ENCODE assay signal across 8 cellular contexts in genomic region chr6:4334158-4334740, GRCh38.
A peak's percentile ranks its signal among the peaks of the same experiment; 100 is the strongest.
DNase-seq lines count a peak whose midpoint lies in the region; ATAC-seq, FAIRE-seq and TF ChIP-seq lines count a peak whose summit lies in the region.
"Not testable (repeated sequence)": the region's sequence is repeated elsewhere in the genome, so short reads cannot be mapped to it uniquely, and the experiment has no call there.

No MANE protein-coding gene starts in this region.

- H3K4me1 ChIP-seq in A549; HCT116 (ENCODE audit: control insufficient read depth in 1 of 2, insufficient read depth in 2 of 2, low read length in 2 of 2); foreskin keratinocyte; mesenchymal stem cell (ENCODE audit: control insufficient read depth, insufficient read depth, low read depth, low read length): not testable (repeated sequence)

- H4K8ac ChIP-seq in mesenchymal stem cell (ENCODE audit: low read length): not testable (repeated sequence)

- not testable (repeated sequence) for H2AK5ac ChIP-seq in mesenchymal stem cell (ENCODE audit: low read length, severe bottlenecking)

- not testable (repeated sequence) for H4K20me1 ChIP-seq in HCT116 (ENCODE audit: insufficient read depth)

- not testable (repeated sequence) for H3K23ac ChIP-seq in mesenchymal stem cell (ENCODE audit: low read length in 2 of 2)

- not testable (repeated sequence) for H3K4me3 Mint-ChIP-seq in osteocyte (ENCODE audit: unreplicated experiment)

- 65% methylated on average over 20 of the region's 24 CpGs for WGBS in A549 (ENCODE audit: missing lambda C conversion rate)
- WGBS in mesenchymal stem cell: 63% methylated on average over 15 of the region's 24 CpGs

- not testable (repeated sequence) for H2BK120ac ChIP-seq in mesenchymal stem cell (ENCODE audit: low read depth, low read length)

- H3K9me2 ChIP-seq in HCT116 (ENCODE audit: insufficient read depth): not testable (repeated sequence)

- H3K4me2 ChIP-seq in A549 (peak overlapping the region; percentile 43; the same call in 2 of the 3 replicates), HCT116 (ENCODE audit: low read length) (peak overlapping the region; percentile 54)
- not testable (repeated sequence) for H3K4me2 ChIP-seq in mesenchymal stem cell (ENCODE audit: low read length, poor library complexity, severe bottlenecking)

- H2BK5ac ChIP-seq in mesenchymal stem cell (ENCODE audit: low read depth, low read length, poor library complexity, severe bottlenecking): not testable (repeated sequence)

- H3K9ac ChIP-seq in HCT116 (ENCODE audit: low read length); mesenchymal stem cell (ENCODE audit: low read length): not testable (repeated sequence)

- not testable (repeated sequence) for ATAC-seq in A549, HCT116, foreskin keratinocyte

- not testable (repeated sequence) for H2AFZ ChIP-seq in HCT116 (ENCODE audit: low read depth, low read length, poor library complexity, severe bottlenecking); mesenchymal stem cell (ENCODE audit: low read depth, low read length)

- not testable (repeated sequence) for H3K36me3 Mint-ChIP-seq in osteocyte (ENCODE audit: unreplicated experiment)

- not testable (repeated sequence) for TF ChIP-seq CTCF in A549 (IDR thresholded peaks at IDR 0.05); HCT116 (IDR thresholded peaks at IDR 0.05 in 2 of 3, conservative IDR thresholded peaks at IDR 0.05 in 1 of 3; ENCODE audit: borderline replicate concordance in 1 of 3, insufficient read depth in 1 of 3, low read depth in 2 of 3, low read length in 2 of 3); osteocyte (IDR thresholded peaks at IDR 0.05)
- peak; percentile 19 for TF ChIP-seq CTCF in foreskin keratinocyte (conservative IDR thresholded peaks at IDR 0.05)

- H3K27ac ChIP-seq in A549 (peak overlapping the region; percentile 46 to 71; a peak in 4 of 6 replicates), foreskin keratinocyte (peak overlapping the region; percentile 75)
- not testable (repeated sequence) for H3K27ac ChIP-seq in HCT116 (ENCODE audit: low read depth, low read length); mesenchymal stem cell (ENCODE audit: low read length, poor library complexity, severe bottlenecking)

- H3K9me3 ChIP-seq in A549; HCT116 (ENCODE audit: control insufficient read depth in 1 of 2, insufficient read depth in 1 of 2, low read depth in 1 of 2, low read length in 2 of 2); mesenchymal stem cell (ENCODE audit: control insufficient read depth, low read length): not testable (repeated sequence)

- not testable (repeated sequence) for BruUV-seq in HCT116 (replicated peaks; lab: Mats Ljungman, UMichigan)

- H3K4me1 Mint-ChIP-seq in osteocyte (ENCODE audit: unreplicated experiment): not testable (repeated sequence)

- H3K27me3 ChIP-seq in HCT116 (ENCODE audit: insufficient read depth, low read length); foreskin keratinocyte; mesenchymal stem cell (ENCODE audit: control insufficient read depth in 1 of 2, insufficient read depth in 1 of 2, low read length in 2 of 2): not testable (repeated sequence)

- not testable (repeated sequence) for FAIRE-seq in A549 (lab: Jason Lieb, UNC)

- H3K18ac ChIP-seq in mesenchymal stem cell (ENCODE audit: low read depth in 1 of 2, low read length in 2 of 2): not testable (repeated sequence)

- H3K4me3 ChIP-seq in A549: peak overlapping the region; percentile 23; the same call in 2 of the 3 replicates
- peak overlapping the region; percentile 6 to 21; a peak in 2 of 4 replicates for H3K4me3 ChIP-seq in HCT116 (replicated peaks in 1 of 2; ENCODE audit: low read depth in 1 of 2, low read length in 2 of 2)
- not testable (repeated sequence) for H3K4me3 ChIP-seq in mesenchymal stem cell (ENCODE audit: insufficient read depth in 1 of 2, low read depth in 1 of 2, low read length in 2 of 2)

- not testable (repeated sequence) for H3K27ac Mint-ChIP-seq in osteocyte (ENCODE audit: unreplicated experiment)

- H4K91ac ChIP-seq in mesenchymal stem cell (ENCODE audit: low read length): not testable (repeated sequence)

- POLR2A ChIA-PET in A549 (lab: Yijun Ruan, JAX); HCT116 (lab: Charles Lee): not testable (repeated sequence)

- not testable (repeated sequence) for H3K4ac ChIP-seq in mesenchymal stem cell (ENCODE audit: low read depth in 1 of 2, low read length in 2 of 2)

- CTCF ChIA-PET in A549 (lab: Yijun Ruan, JAX); HCT116 (lab: Charles Lee): not testable (repeated sequence)

- not testable (repeated sequence) for DNase-seq in A549 (ENCODE audit: low read depth in 1 of 2, low spot score in 1 of 2); HCT116 (ENCODE audit: low read depth, low spot score); foreskin keratinocyte
- DNase-seq in NCI-H1417 (lab: John Stamatoyannopoulos, UW) (peak; percentile 6 to 52 (median 43)), NCI-H510A treated with DMSO at 0.1 percent for 48 hours (lab: John Stamatoyannopoulos, UW) (peak; percentile 10), SHP77 (lab: John Stamatoyannopoulos, UW) (peak; percentile 45 to 57), mesenchymal stem cell (peak; percentile 32), osteocyte (ENCODE audit: extremely low spot score, unreplicated experiment) (peak; percentile 30)

- H3K36me3 ChIP-seq in HCT116 (ENCODE audit: control insufficient read depth in 1 of 2, insufficient read depth in 2 of 2, low read length in 2 of 2); mesenchymal stem cell (ENCODE audit: control insufficient read depth in 1 of 2, insufficient read depth in 2 of 2, low read depth in 1 of 2, low read length in 2 of 2): not testable (repeated sequence)

- H3K14ac ChIP-seq in mesenchymal stem cell (ENCODE audit: low read length in 2 of 2): peak overlapping the region in 1 of 2 experiments; percentile 41

- H3K79me1 ChIP-seq in mesenchymal stem cell (replicated peaks; ENCODE audit: low read length, poor library complexity, severe bottlenecking): not testable (repeated sequence)

- not testable (repeated sequence) for TF ChIP-seq POLR2A in A549 (IDR thresholded peaks at IDR 0.05; ENCODE audit: low read length); HCT116 (IDR thresholded peaks at IDR 0.05; ENCODE audit: borderline replicate concordance, extremely low read depth, insufficient read depth, insufficient read length)

- TF ChIP-seq EP300 in A549 (IDR thresholded peaks at IDR 0.05): not testable (repeated sequence)

- intact Hi-C loops in HCT116 (cut with micrococcal nuclease): not testable (repeated sequence)

- H2BK12ac ChIP-seq in mesenchymal stem cell (ENCODE audit: low read length in 2 of 2): not testable (repeated sequence)

- not testable (repeated sequence) for H3K9me3 Mint-ChIP-seq in osteocyte (ENCODE audit: unreplicated experiment)

- H3K27me3 Mint-ChIP-seq in osteocyte (ENCODE audit: unreplicated experiment): not testable (repeated sequence)

- not testable (repeated sequence) for TF ChIP-seq RAD21 in A549 (conservative IDR thresholded peaks at IDR 0.05 in 1 of 2, IDR thresholded peaks at IDR 0.05 in 1 of 2); HCT116 (IDR thresholded peaks at IDR 0.05; ENCODE audit: low read depth)

- not testable (repeated sequence) for H3K79me2 ChIP-seq in HCT116 (ENCODE audit: insufficient read depth, low read length)

- not testable (repeated sequence) for H2BK15ac ChIP-seq in mesenchymal stem cell (ENCODE audit: low read depth, poor library complexity, severe bottlenecking)

- RAD21 ChIA-PET in HCT116 (lab: Charles Lee; ENCODE audit: low non-redundant PET in 1 of 2, low total read pairs in 2 of 2, uncharacterized antibody in 2 of 2, unreplicated experiment in 2 of 2): not testable (repeated sequence)
